Comparison of ENCODE assay signal across 29 cellular contexts in the genomic region with DNA sequence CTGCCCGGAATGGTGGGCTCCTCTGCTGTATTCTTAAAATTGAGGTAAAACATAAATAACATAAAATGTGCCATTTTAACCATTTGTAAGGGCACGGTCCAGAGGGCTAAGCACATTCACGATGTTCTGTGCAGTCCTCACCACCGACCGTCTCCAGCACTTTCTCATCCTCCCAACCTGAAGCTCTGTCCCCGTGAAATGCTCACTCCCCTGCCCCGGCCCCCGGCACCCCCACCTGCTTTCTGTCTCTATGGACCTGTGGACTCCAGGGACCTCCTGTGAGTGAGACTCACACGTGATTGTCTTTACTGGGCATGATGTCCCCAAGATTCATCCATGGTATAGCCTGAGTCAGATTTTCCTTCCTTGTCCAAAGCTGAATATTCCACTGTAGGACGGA.
"Had no signal": no experiment of that assay in that cellular context is flagged by ENCODE, and none has a peak within 500 bp of the region (broad histone marks: within the 10 kb centered on the region; RNA-seq: fewer than 3 reads in every experiment).

No MANE protein-coding gene starts in this region.

- H3K27ac Mint-ChIP-seq: activated CD4-positive, alpha-beta T cell treated with anti-CD3 and anti-CD28 coated beads, Interleukin-2, amount 10 ng/mL, durations not matched to agents 24 days and 14 days; activated CD8-positive, alpha-beta T cell treated with anti-CD3 and anti-CD28 coated beads for 36 hours; activated naive CD4-positive, alpha-beta T cell treated with anti-CD3 and anti-CD28 coated beads, Interleukin-2, amount 10 ng/mL, durations not matched to agents 7 days and 5 days; activated naive CD8-positive, alpha-beta T cell; activated naive CD8-positive, alpha-beta T cell treated with anti-CD3 and anti-CD28 coated beads, Interleukin-2, amount 50 U/mL, for 24 hours; T-helper 1 cell treated with Interleukin-12 subunit alpha and Interleukin-12 subunit beta and Interleukin-4 antibody, amounts not matched to agents 30 μg/mL and 1 μg/mL, for 36 hours; T-helper 2 cell treated with Interferon-gamma antibody and Interleukin-4, amounts not matched to agents 5 μg/mL and 100 μg/mL, for 36 hours had no signal

- DNase-seq: activated CD4-positive, alpha-beta T cell treated with anti-CD3 and anti-CD28 coated beads, Interleukin-2, amount 10 ng/mL, durations not matched to agents 24 days and 14 days; activated CD4-positive, alpha-beta T cell treated with anti-CD3 and anti-CD28 coated beads, Interleukin-2, amount 50 U/mL, for 4 hours; activated CD8-positive, alpha-beta T cell treated with anti-CD3 and anti-CD28 coated beads for 36 hours; activated effector memory CD4-positive, alpha-beta T cell treated with Interleukin-2 at 50 U/mL for 16 hours; activated naive CD4-positive, alpha-beta T cell treated with anti-CD3 and anti-CD28 coated beads, Interleukin-2, amount 10 ng/mL, durations not matched to agents 7 days and 5 days; activated naive CD8-positive, alpha-beta T cell treated with anti-CD3 and anti-CD28 coated beads, Interleukin-2, amount 50 U/mL, for 24 hours; activated T-cell treated with anti-CD3 and anti-CD28 coated beads for 4 hours; activated T-cell treated with anti-CD3 and anti-CD28 coated beads, Interleukin-2, amount 50 U/mL, for 4 hours; amygdala; NCI-H1105; NCI-H1417 treated with DMSO at 0.1 percent for 48 hours; NCI-H187 treated with DMSO at 0.1 percent for 48 hours; NCI-H2081; NCI-H2171 treated with DMSO at 0.1 percent for 48 hours; NCI-H226; NCI-H446 treated with DMSO at 0.1 percent for 48 hours; NCI-H524; NCI-H69; SHP77 treated with DMSO at 0.1 percent for 48 hours; SK-N-SH had no signal

- H3K9ac ChIP-seq: SK-N-SH had no signal

- H3K27me3 ChIP-seq: ascending aorta, SJSA1 had no signal

- H3K4me3 Mint-ChIP-seq: activated CD4-positive, alpha-beta T cell treated with anti-CD3 and anti-CD28 coated beads, Interleukin-2, amount 10 ng/mL, durations not matched to agents 24 days and 14 days; activated CD8-positive, alpha-beta T cell treated with anti-CD3 and anti-CD28 coated beads for 36 hours; activated naive CD4-positive, alpha-beta T cell treated with anti-CD3 and anti-CD28 coated beads, Interleukin-2, amount 10 ng/mL, durations not matched to agents 7 days and 5 days; activated naive CD8-positive, alpha-beta T cell; activated naive CD8-positive, alpha-beta T cell treated with anti-CD3 and anti-CD28 coated beads, Interleukin-2, amount 50 U/mL, for 24 hours; activated T-cell treated with anti-CD3 and anti-CD28 coated beads, Interleukin-2, amount 50 U/mL, for 4 hours; central memory CD8-positive, alpha-beta T cell; T-helper 1 cell treated with Interleukin-12 subunit alpha and Interleukin-12 subunit beta and Interleukin-4 antibody, amounts not matched to agents 30 μg/mL and 1 μg/mL, for 36 hours; T-helper 2 cell treated with Interferon-gamma antibody and Interleukin-4, amounts not matched to agents 5 μg/mL and 100 μg/mL, for 36 hours had no signal

- ATAC-seq: activated CD8-positive, alpha-beta T cell treated with anti-CD3 and anti-CD28 coated beads for 36 hours; activated naive CD8-positive, alpha-beta T cell treated with anti-CD3 and anti-CD28 coated beads, Interleukin-2, amount 50 U/mL, for 24 hours; activated T-cell treated with anti-CD3 and anti-CD28 coated beads, Interleukin-2, amount 50 U/mL, for 4 hours; K562; Panc1 had no signal

- H3K9me3 ChIP-seq: ascending aorta, SJSA1, SK-N-SH had no signal

- H3K4me1 ChIP-seq: SJSA1 had no signal

- H3K9me3 Mint-ChIP-seq: activated CD4-positive, alpha-beta T cell treated with anti-CD3 and anti-CD28 coated beads, Interleukin-2, amount 10 ng/mL, durations not matched to agents 24 days and 14 days; activated CD8-positive, alpha-beta T cell treated with anti-CD3 and anti-CD28 coated beads for 36 hours; activated naive CD4-positive, alpha-beta T cell treated with anti-CD3 and anti-CD28 coated beads, Interleukin-2, amount 10 ng/mL, durations not matched to agents 7 days and 5 days; activated naive CD8-positive, alpha-beta T cell treated with anti-CD3 and anti-CD28 coated beads, Interleukin-2, amount 50 U/mL, for 24 hours; activated T-cell treated with anti-CD3 and anti-CD28 coated beads, Interleukin-2, amount 50 U/mL, for 4 hours; central memory CD8-positive, alpha-beta T cell; T-helper 1 cell treated with Interleukin-12 subunit alpha and Interleukin-12 subunit beta and Interleukin-4 antibody, amounts not matched to agents 30 μg/mL and 1 μg/mL, for 36 hours; T-helper 2 cell treated with Interferon-gamma antibody and Interleukin-4, amounts not matched to agents 5 μg/mL and 100 μg/mL, for 36 hours had no signal

- H3K4me1 Mint-ChIP-seq: activated CD4-positive, alpha-beta T cell treated with anti-CD3 and anti-CD28 coated beads, Interleukin-2, amount 10 ng/mL, durations not matched to agents 24 days and 14 days; central memory CD8-positive, alpha-beta T cell had no signal

- H3K4me3 ChIP-seq: ascending aorta, cardiac muscle cell, K562, SJSA1 had no signal

- H3K27ac ChIP-seq: ascending aorta, cardiac muscle cell, SJSA1 had no signal

- H3K36me3 Mint-ChIP-seq: activated naive CD4-positive, alpha-beta T cell treated with anti-CD3 and anti-CD28 coated beads, Interleukin-2, amount 10 ng/mL, durations not matched to agents 7 days and 5 days; activated naive CD8-positive, alpha-beta T cell had no signal

- H3K36me3 ChIP-seq: ascending aorta, cardiac muscle cell, SJSA1 had no signal

- H3K4me2 ChIP-seq: SK-N-SH had no signal
